1 cellular context compared by ENCODE assay signal in genomic region chr9:113507256-113507655, GRCh38.
A peak's percentile ranks its signal among the peaks of the same experiment; 100 is the strongest.
TF ChIP-seq lines count a peak whose summit lies in the region.

No MANE protein-coding gene starts in this region.

TF ChIP-seq in HepG2, 621 proteins besides CTCF, POLR2A, EP300 and RAD21:
- no peak for TF ChIP-seq MED1 (CRISPR knock-in tag; IDR thresholded peaks at IDR 0.05)
- TF ChIP-seq HNRNPLL (IDR thresholded peaks at IDR 0.05; ENCODE audit: low read depth, low read length, poor library complexity, severe bottlenecking): peak; percentile 18
- no peak for TF ChIP-seq ZMYM3 (CRISPR knock-in tag; IDR thresholded peaks at IDR 0.05)
- TF ChIP-seq, protein P1, sequence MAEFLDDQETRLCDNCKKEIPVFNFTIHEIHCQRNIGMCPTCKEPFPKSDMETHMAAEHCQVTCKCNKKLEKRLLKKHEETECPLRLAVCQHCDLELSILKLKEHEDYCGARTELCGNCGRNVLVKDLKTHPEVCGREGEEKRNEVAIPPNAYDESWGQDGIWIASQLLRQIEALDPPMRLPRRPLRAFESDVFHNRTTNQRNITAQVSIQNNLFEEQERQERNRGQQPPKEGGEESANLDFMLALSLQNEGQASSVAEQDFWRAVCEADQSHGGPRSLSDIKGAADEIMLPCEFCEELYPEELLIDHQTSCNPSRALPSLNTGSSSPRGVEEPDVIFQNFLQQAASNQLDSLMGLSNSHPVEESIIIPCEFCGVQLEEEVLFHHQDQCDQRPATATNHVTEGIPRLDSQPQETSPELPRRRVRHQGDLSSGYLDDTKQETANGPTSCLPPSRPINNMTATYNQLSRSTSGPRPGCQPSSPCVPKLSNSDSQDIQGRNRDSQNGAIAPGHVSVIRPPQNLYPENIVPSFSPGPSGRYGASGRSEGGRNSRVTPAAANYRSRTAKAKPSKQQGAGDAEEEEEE (CRISPR knock-in tag; IDR thresholded peaks at IDR 0.05; ENCODE audit: borderline replicate concordance): no peak
- TF ChIP-seq, protein P2, sequence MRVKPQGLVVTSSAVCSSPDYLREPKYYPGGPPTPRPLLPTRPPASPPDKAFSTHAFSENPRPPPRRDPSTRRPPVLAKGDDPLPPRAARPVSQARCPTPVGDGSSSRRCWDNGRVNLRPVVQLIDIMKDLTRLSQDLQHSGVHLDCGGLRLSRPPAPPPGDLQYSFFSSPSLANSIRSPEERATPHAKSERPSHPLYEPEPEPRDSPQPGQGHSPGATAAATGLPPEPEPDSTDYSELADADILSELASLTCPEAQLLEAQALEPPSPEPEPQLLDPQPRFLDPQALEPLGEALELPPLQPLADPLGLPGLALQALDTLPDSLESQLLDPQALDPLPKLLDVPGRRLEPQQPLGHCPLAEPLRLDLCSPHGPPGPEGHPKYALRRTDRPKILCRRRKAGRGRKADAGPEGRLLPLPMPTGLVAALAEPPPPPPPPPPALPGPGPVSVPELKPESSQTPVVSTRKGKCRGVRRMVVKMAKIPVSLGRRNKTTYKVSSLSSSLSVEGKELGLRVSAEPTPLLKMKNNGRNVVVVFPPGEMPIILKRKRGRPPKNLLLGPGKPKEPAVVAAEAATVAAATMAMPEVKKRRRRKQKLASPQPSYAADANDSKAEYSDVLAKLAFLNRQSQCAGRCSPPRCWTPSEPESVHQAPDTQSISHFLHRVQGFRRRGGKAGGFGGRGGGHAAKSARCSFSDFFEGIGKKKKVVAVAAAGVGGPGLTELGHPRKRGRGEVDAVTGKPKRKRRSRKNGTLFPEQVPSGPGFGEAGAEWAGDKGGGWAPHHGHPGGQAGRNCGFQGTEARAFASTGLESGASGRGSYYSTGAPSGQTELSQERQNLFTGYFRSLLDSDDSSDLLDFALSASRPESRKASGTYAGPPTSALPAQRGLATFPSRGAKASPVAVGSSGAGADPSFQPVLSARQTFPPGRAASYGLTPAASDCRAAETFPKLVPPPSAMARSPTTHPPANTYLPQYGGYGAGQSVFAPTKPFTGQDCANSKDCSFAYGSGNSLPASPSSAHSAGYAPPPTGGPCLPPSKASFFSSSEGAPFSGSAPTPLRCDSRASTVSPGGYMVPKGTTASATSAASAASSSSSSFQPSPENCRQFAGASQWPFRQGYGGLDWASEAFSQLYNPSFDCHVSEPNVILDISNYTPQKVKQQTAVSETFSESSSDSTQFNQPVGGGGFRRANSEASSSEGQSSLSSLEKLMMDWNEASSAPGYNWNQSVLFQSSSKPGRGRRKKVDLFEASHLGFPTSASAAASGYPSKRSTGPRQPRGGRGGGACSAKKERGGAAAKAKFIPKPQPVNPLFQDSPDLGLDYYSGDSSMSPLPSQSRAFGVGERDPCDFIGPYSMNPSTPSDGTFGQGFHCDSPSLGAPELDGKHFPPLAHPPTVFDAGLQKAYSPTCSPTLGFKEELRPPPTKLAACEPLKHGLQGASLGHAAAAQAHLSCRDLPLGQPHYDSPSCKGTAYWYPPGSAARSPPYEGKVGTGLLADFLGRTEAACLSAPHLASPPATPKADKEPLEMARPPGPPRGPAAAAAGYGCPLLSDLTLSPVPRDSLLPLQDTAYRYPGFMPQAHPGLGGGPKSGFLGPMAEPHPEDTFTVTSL (CRISPR knock-in tag; IDR thresholded peaks at IDR 0.05; ENCODE audit: borderline replicate concordance): no peak
- no peak for TF ChIP-seq SMARCE1 (IDR thresholded peaks at IDR 0.05; ENCODE audit: borderline replicate concordance)
- TF ChIP-seq ZNF282 (IDR thresholded peaks at IDR 0.05; ENCODE audit: partially characterized antibody): no peak
- TF ChIP-seq AGO2 (optimal IDR thresholded peaks at IDR 0.05; ENCODE audit: low read depth, low read length): peak; percentile 61
- TF ChIP-seq SOX6 (IDR thresholded peaks at IDR 0.05): no peak
- TF ChIP-seq SOX6 (CRISPR knock-in tag; IDR thresholded peaks at IDR 0.05): no peak
